10 cellular contexts compared by ENCODE assay signal in the genomic region with DNA sequence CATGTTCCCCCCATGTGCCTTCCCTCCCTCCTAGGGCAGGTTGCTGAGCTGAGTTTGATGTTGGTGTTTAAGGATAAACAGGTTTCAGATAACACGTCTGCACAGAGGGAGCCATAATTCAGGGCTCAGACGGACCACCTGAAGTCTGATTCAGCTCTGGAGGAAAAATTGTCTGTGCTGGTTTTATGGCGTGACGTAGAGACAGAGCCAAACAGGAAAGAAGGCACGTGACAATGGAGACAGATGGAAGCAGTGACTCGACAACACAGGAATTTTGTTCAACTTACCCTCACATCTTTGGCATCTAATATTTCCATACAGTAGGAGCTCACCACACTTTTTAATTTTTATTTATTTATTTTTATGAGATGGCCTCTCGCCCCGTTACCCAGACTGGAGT. TPM values are rescaled to one million over a fixed set of nuclear protein-coding genes. Genes with fewer than 3 reads are reported as not detected.
DNase-seq lines count a peak whose midpoint lies in the region; TF ChIP-seq lines count a peak whose summit lies in the region.
"Had no signal": no experiment of that assay in that cellular context is flagged by ENCODE, and none has a peak within 500 bp of the region (broad histone marks: within the 10 kb centered on the region; RNA-seq: fewer than 3 reads in every experiment).

No MANE protein-coding gene starts in this region.

- H3K27me3 Mint-ChIP-seq in activated CD4-positive, alpha-beta memory T cell treated with anti-CD3 and anti-CD28 coated beads, Interleukin-2, amount 10 ng/mL, durations not matched to agents 7 days and 5 days = peaks cover 25% of the 10 kb centered on the region

- in situ Hi-C loops in KBM-7 (cut with MboI; ENCODE audit: low pct_unique_long_range_greater_than_20kb, low sequenced_read_pairs) = no loop called here

- POLR2A ChIA-PET in activated CD4-positive, alpha-beta memory T cell treated with anti-CD3 and anti-CD28 coated beads, Interleukin-2, amount 10 ng/mL, durations not matched to agents 7 days and 5 days (lab: Charles Lee) = no interaction called here

- no peaks in the 10 kb centered on the region for H3K9me3 Mint-ChIP-seq in activated CD4-positive, alpha-beta memory T cell treated with anti-CD3 and anti-CD28 coated beads, Interleukin-2, amount 10 ng/mL, durations not matched to agents 7 days and 5 days

- no peak overlapping the region for H3K27ac Mint-ChIP-seq in activated CD4-positive, alpha-beta memory T cell treated with anti-CD3 and anti-CD28 coated beads, Interleukin-2, amount 10 ng/mL, durations not matched to agents 7 days and 5 days

- H3K36me3 Mint-ChIP-seq in activated CD4-positive, alpha-beta memory T cell treated with anti-CD3 and anti-CD28 coated beads, Interleukin-2, amount 10 ng/mL, durations not matched to agents 7 days and 5 days (ENCODE audit: low read depth) = no peaks in the 10 kb centered on the region

- TF ChIP-seq CTCF in AG09319 (IDR thresholded peaks at IDR 0.05; ENCODE audit: low read depth, low read length) (no peak), cardiac fibroblast (IDR thresholded peaks at IDR 0.05; ENCODE audit: low read depth, low read length) (no peak)

- CTCF ChIA-PET in activated CD4-positive, alpha-beta memory T cell treated with anti-CD3 and anti-CD28 coated beads, Interleukin-2, amount 10 ng/mL, durations not matched to agents 7 days and 5 days (lab: Charles Lee) = interaction anchor here (1.2 to 1.9 kb wide), 3 partner anchors 17 to 49 kb away, joined by 5 to 8 read pairs (median 7); no protein-coding TSS in a partner anchor

- DNase-seq in AG09319 (ENCODE audit: extremely low read depth, low read depth) (peak; percentile 48), cardiac fibroblast (ENCODE audit: low read depth in 2 of 2) (peak; percentile 71 to 97), lung microvascular endothelial cell (ENCODE audit: low read depth in 2 of 2) (peak; percentile 92), DMS 273 treated with DMSO at 0.1 percent for 48 hours (lab: John Stamatoyannopoulos, UW) (no peak), KBM-7 (no peak)
- DNase-seq in activated CD4-positive, alpha-beta memory T cell treated with anti-CD3 and anti-CD28 coated beads, Interleukin-2, amount 10 ng/mL, durations not matched to agents 7 days and 5 days = no peak
- no peak for DNase-seq in activated T-cell treated with anti-CD3 and anti-CD28 coated beads, Interleukin-2, amount 50 U/mL, for 48 hours
- DNase-seq: left ventricle myocardium superior, OCI-M1 had no signal

- no peak overlapping the region for H3K4me3 ChIP-seq in cardiac fibroblast (replicated peaks in 1 of 2; ENCODE audit: low read depth in 2 of 2, low read length in 2 of 2)

- H3K4me3 Mint-ChIP-seq in activated CD4-positive, alpha-beta memory T cell treated with anti-CD3 and anti-CD28 coated beads, Interleukin-2, amount 10 ng/mL, durations not matched to agents 7 days and 5 days = no peak overlapping the region

- TF ChIP-seq EP300 in Ishikawa (IDR thresholded peaks at IDR 0.05; ENCODE audit: borderline replicate concordance) = no peak

- no peak for TF ChIP-seq RAD21 in Ishikawa (IDR thresholded peaks at IDR 0.05; ENCODE audit: low read depth)

- H3K4me1 Mint-ChIP-seq in activated CD4-positive, alpha-beta memory T cell treated with anti-CD3 and anti-CD28 coated beads, Interleukin-2, amount 10 ng/mL, durations not matched to agents 7 days and 5 days = peaks cover 19% of the 10 kb centered on the region

TF ChIP-seq in Ishikawa, 13 proteins besides CTCF, POLR2A, EP300 and RAD21:
- TF ChIP-seq, protein P1, sequence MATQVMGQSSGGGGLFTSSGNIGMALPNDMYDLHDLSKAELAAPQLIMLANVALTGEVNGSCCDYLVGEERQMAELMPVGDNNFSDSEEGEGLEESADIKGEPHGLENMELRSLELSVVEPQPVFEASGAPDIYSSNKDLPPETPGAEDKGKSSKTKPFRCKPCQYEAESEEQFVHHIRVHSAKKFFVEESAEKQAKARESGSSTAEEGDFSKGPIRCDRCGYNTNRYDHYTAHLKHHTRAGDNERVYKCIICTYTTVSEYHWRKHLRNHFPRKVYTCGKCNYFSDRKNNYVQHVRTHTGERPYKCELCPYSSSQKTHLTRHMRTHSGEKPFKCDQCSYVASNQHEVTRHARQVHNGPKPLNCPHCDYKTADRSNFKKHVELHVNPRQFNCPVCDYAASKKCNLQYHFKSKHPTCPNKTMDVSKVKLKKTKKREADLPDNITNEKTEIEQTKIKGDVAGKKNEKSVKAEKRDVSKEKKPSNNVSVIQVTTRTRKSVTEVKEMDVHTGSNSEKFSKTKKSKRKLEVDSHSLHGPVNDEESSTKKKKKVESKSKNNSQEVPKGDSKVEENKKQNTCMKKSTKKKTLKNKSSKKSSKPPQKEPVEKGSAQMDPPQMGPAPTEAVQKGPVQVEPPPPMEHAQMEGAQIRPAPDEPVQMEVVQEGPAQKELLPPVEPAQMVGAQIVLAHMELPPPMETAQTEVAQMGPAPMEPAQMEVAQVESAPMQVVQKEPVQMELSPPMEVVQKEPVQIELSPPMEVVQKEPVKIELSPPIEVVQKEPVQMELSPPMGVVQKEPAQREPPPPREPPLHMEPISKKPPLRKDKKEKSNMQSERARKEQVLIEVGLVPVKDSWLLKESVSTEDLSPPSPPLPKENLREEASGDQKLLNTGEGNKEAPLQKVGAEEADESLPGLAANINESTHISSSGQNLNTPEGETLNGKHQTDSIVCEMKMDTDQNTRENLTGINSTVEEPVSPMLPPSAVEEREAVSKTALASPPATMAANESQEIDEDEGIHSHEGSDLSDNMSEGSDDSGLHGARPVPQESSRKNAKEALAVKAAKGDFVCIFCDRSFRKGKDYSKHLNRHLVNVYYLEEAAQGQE (IDR thresholded peaks at IDR 0.05; ENCODE audit: low read depth) = no peak
- TF ChIP-seq NFIC (IDR thresholded peaks at IDR 0.05) (no peak), USF1 (IDR thresholded peaks at IDR 0.05) (peak; percentile 53; the same call in 1 of the 2 replicates)

RNA-seq across cellular contexts. Expression of gene USP10, which starts 10.7 kb away (rescaled TPM):
- total RNA-seq in lung microvascular endothelial cell = 27.0 and 39.3 TPM in 2 replicates
- 10 to 100 TPM; 92.2 to 94.4 TPM for total RNA-seq in activated CD4-positive, alpha-beta memory T cell treated with anti-CD3 and anti-CD28 coated beads, Interleukin-2, amount 10 ng/mL, durations not matched to agents 7 days and 5 days

RNA-seq across cellular contexts. Expression of gene KLHL36, which starts 40.8 kb away (rescaled TPM):
- 33.1 and 49.8 TPM in 2 replicates for total RNA-seq in lung microvascular endothelial cell
- total RNA-seq in activated CD4-positive, alpha-beta memory T cell treated with anti-CD3 and anti-CD28 coated beads, Interleukin-2, amount 10 ng/mL, durations not matched to agents 7 days and 5 days = 10 to 100 TPM; 45.7 to 49.0 TPM

Comparison
In these comparisons a context has a peak if more than half of its experiments do, and no peak if none do; other contexts are left out.
1. DNase-seq: peak in AG09319 (single experiment), cardiac fibroblast (2 of 2) and lung microvascular endothelial cell (2 of 2); none in activated CD4-positive, alpha-beta memory T cell treated with anti-CD3 and anti-CD28 coated beads, Interleukin-2, amount 10 ng/mL, durations not matched to agents 7 days and 5 days (single experiment), activated T-cell treated with anti-CD3 and anti-CD28 coated beads, Interleukin-2, amount 50 U/mL, for 48 hours (0 of 2), DMS 273 treated with DMSO at 0.1 percent for 48 hours (single experiment) and KBM-7 (single experiment).